19 cellular contexts compared by ENCODE assay signal in genomic region chr18:35435420-35435819, GRCh38. TPM values are rescaled to one million over a fixed set of nuclear protein-coding genes. Genes with fewer than 3 reads are reported as not detected.
DNase-seq lines count a peak whose midpoint lies in the region; ATAC-seq, FAIRE-seq and TF ChIP-seq lines count a peak whose summit lies in the region.
"Had no signal": no experiment of that assay in that cellular context is flagged by ENCODE, and none has a peak within 500 bp of the region (broad histone marks: within the 10 kb centered on the region; RNA-seq: fewer than 3 reads in every experiment).

No MANE protein-coding gene starts in this region.

- H3K9ac ChIP-seq in HCT116 (ENCODE audit: low read length) (no peak overlapping the region), astrocyte (ENCODE audit: low read length) (peak overlapping the region; percentile 68)

- H3K27me3 Mint-ChIP-seq in astrocyte (ENCODE audit: low read depth, unreplicated experiment), result peaks cover 5% of the 10 kb centered on the region
- H3K27me3 Mint-ChIP-seq: IgD-negative memory B cell had no signal

- H2AFZ ChIP-seq in HCT116 (ENCODE audit: low read depth, low read length, poor library complexity, severe bottlenecking) (peak overlapping the region; percentile 7), astrocyte (ENCODE audit: low read depth, low read length) (no peak overlapping the region)

- no peaks in the 10 kb centered on the region for H3K9me3 ChIP-seq in A549
- H3K9me3 ChIP-seq in HCT116 (ENCODE audit: control insufficient read depth in 1 of 2, insufficient read depth in 1 of 2, low read depth in 1 of 2, low read length in 2 of 2), result no peaks in the 10 kb centered on the region
- H3K9me3 ChIP-seq in astrocyte (ENCODE audit: insufficient read depth, low read depth, low read length), result no peaks in the 10 kb centered on the region
- H3K9me3 ChIP-seq: BE2C, HAP-1 had no signal

- TF ChIP-seq CTCF in A549 (IDR thresholded peaks at IDR 0.05), result no peak
- TF ChIP-seq CTCF in HCT116 (IDR thresholded peaks at IDR 0.05 in 2 of 3, conservative IDR thresholded peaks at IDR 0.05 in 1 of 3; ENCODE audit: borderline replicate concordance in 1 of 3, insufficient read depth in 1 of 3, low read depth in 2 of 3, low read length in 2 of 3), result no peak
- no peak for TF ChIP-seq CTCF in astrocyte (IDR thresholded peaks at IDR 0.05; ENCODE audit: insufficient read depth, low read depth, low read length)
- TF ChIP-seq CTCF in foreskin keratinocyte (conservative IDR thresholded peaks at IDR 0.05), result no peak

- H3K4me1 Mint-ChIP-seq in astrocyte (ENCODE audit: low read depth, unreplicated experiment), result no peaks in the 10 kb centered on the region
- H3K4me1 Mint-ChIP-seq: CD4-positive, alpha-beta memory T cell; IgD-negative memory B cell had no signal

- H3K27me3 ChIP-seq in HCT116 (ENCODE audit: insufficient read depth, low read length), result no peaks in the 10 kb centered on the region
- H3K27me3 ChIP-seq in astrocyte (ENCODE audit: insufficient read depth, low read length), result no peaks in the 10 kb centered on the region
- no peaks in the 10 kb centered on the region for H3K27me3 ChIP-seq in foreskin keratinocyte
- H3K27me3 ChIP-seq: BE2C had no signal

- intact Hi-C loops in HCT116 (cut with micrococcal nuclease), result no loop called here

- BruUV-seq in HCT116 (replicated peaks; lab: Mats Ljungman, UMichigan), result no TSS peak

- CTCF ChIA-PET in A549 (lab: Yijun Ruan, JAX) (no interaction called here), HCT116 (lab: Charles Lee) (no interaction called here)

- peaks cover 2% of the 10 kb centered on the region for H3K9me3 Mint-ChIP-seq in astrocyte (ENCODE audit: unreplicated experiment)

- peaks cover 36% of the 10 kb centered on the region for H3K4me1 ChIP-seq in A549
- no peaks in the 10 kb centered on the region for H3K4me1 ChIP-seq in HCT116 (ENCODE audit: control insufficient read depth in 1 of 2, insufficient read depth in 2 of 2, low read length in 2 of 2)
- peaks cover 8% of the 10 kb centered on the region for H3K4me1 ChIP-seq in astrocyte (ENCODE audit: insufficient read depth, low read length)
- peaks cover 6% of the 10 kb centered on the region for H3K4me1 ChIP-seq in foreskin keratinocyte
- H3K4me1 ChIP-seq: BE2C, HAP-1 had no signal

- ATAC-seq in A549 (no peak), HCT116 (no peak), foreskin keratinocyte (no peak), GM19452 (IDR thresholded peaks at IDR 0.05; ENCODE audit: unreplicated experiment) (no peak)

- H3K4me3 ChIP-seq in A549 (no peak overlapping the region), HCT116 (replicated peaks in 1 of 2; ENCODE audit: low read depth in 1 of 2, low read length in 2 of 2) (no peak overlapping the region), astrocyte (ENCODE audit: insufficient read depth, low read depth, low read length) (no peak overlapping the region)
- H3K4me3 ChIP-seq: HAP-1 had no signal

- TF ChIP-seq POLR2A in A549 (IDR thresholded peaks at IDR 0.05; ENCODE audit: low read length) (no peak), HCT116 (IDR thresholded peaks at IDR 0.05; ENCODE audit: borderline replicate concordance, extremely low read depth, insufficient read depth, insufficient read length) (no peak)

- H3K36me3 Mint-ChIP-seq in astrocyte (ENCODE audit: low read depth, unreplicated experiment), result no peaks in the 10 kb centered on the region
- H3K36me3 Mint-ChIP-seq: CD4-positive, alpha-beta memory T cell had no signal

- H3K36me3 ChIP-seq in HCT116 (ENCODE audit: control insufficient read depth in 1 of 2, insufficient read depth in 2 of 2, low read length in 2 of 2) (no peaks in the 10 kb centered on the region), astrocyte (ENCODE audit: insufficient read depth, low read length) (no peaks in the 10 kb centered on the region)
- H3K36me3 ChIP-seq: BE2C, HAP-1 had no signal

- POLR2A ChIA-PET in A549 (lab: Yijun Ruan, JAX), result interaction anchor here (1.0 kb wide), 1 partner anchor 21 kb away, joined by 3 read pairs; no protein-coding TSS in a partner anchor
- POLR2A ChIA-PET in HCT116 (lab: Charles Lee), result no interaction called here

- no peak overlapping the region for H3K27ac Mint-ChIP-seq in astrocyte (ENCODE audit: unreplicated experiment)
- H3K27ac Mint-ChIP-seq: CD4-positive, alpha-beta memory T cell; IgD-negative memory B cell had no signal

- TF ChIP-seq RAD21 in A549 (conservative IDR thresholded peaks at IDR 0.05 in 1 of 2, IDR thresholded peaks at IDR 0.05 in 1 of 2) (no peak), HCT116 (IDR thresholded peaks at IDR 0.05; ENCODE audit: low read depth) (no peak)

- RAD21 ChIA-PET in HCT116 (lab: Charles Lee; ENCODE audit: low non-redundant PET in 1 of 2, low total read pairs in 2 of 2, uncharacterized antibody in 2 of 2, unreplicated experiment in 2 of 2), result no interaction called here

- H3K79me2 ChIP-seq in HCT116 (ENCODE audit: insufficient read depth, low read length), result no peaks in the 10 kb centered on the region
- no peaks in the 10 kb centered on the region for H3K79me2 ChIP-seq in astrocyte (ENCODE audit: insufficient read depth, low read length)

- H3K27ac ChIP-seq in A549, result peak overlapping the region; percentile 81 to 85
- H3K27ac ChIP-seq in HCT116 (ENCODE audit: low read depth, low read length), result peak overlapping the region; percentile 41; the same call in 1 of the 2 replicates
- H3K27ac ChIP-seq in astrocyte (ENCODE audit: low read depth, low read length), result peak overlapping the region; percentile 80
- H3K27ac ChIP-seq in foreskin keratinocyte, result peak overlapping the region; percentile 35
- H3K27ac ChIP-seq: C4-2B had no signal

- WGBS in A549 (ENCODE audit: missing lambda C conversion rate), result 72% methylated on average over 3 of the region's 3 CpGs

- no peak for DNase-seq in A549 (ENCODE audit: low read depth in 1 of 2, low spot score in 1 of 2)
- no peak for DNase-seq in HCT116 (ENCODE audit: low read depth, low spot score)
- no peak for DNase-seq in astrocyte (ENCODE audit: low read depth)
- DNase-seq in foreskin keratinocyte, result no peak
- no peak for DNase-seq in activated CD4-positive, alpha-beta T cell treated with anti-CD3 and anti-CD28 coated beads, Interleukin-2, amount 50 U/mL, for 1 hour
- no peak for DNase-seq in activated CD8-positive, alpha-beta memory T cell treated with anti-CD3 and anti-CD28 coated beads, Interleukin-2, amount 50 U/mL, for 4 hours
- DNase-seq in D341Med (ENCODE audit: low spot score), result no peak
- DNase-seq: 8988T; BE2C; CD4-positive, alpha-beta memory T cell; COR-L47; DMS 273 treated with DMSO at 0.1 percent for 48 hours; KG1 had no signal

- no peak for TF ChIP-seq EP300 in A549 (IDR thresholded peaks at IDR 0.05)

- H3K4me2 ChIP-seq in A549, result peak overlapping the region; percentile 51; the same call in 1 of the 3 replicates
- no peak overlapping the region for H3K4me2 ChIP-seq in HCT116 (ENCODE audit: low read length)
- H3K4me2 ChIP-seq in astrocyte (ENCODE audit: low read length), result peak overlapping the region; percentile 7

- H3K4me3 Mint-ChIP-seq in astrocyte (ENCODE audit: unreplicated experiment), result no peak overlapping the region
- H3K4me3 Mint-ChIP-seq: CD4-positive, alpha-beta memory T cell; IgD-negative memory B cell had no signal

- H3K9me2 ChIP-seq in HCT116 (ENCODE audit: insufficient read depth), result no peaks in the 10 kb centered on the region

- FAIRE-seq in A549 (lab: Jason Lieb, UNC) (no peak), astrocyte (lab: Jason Lieb, UNC) (peak; percentile 59)
- FAIRE-seq: H1 had no signal

- no peaks in the 10 kb centered on the region for H4K20me1 ChIP-seq in HCT116 (ENCODE audit: insufficient read depth)
- no peaks in the 10 kb centered on the region for H4K20me1 ChIP-seq in astrocyte (ENCODE audit: insufficient read depth, low read length)

TF ChIP-seq in A549, 52 proteins besides CTCF, POLR2A, EP300 and RAD21 (continues in another document):
- TF ChIP-seq JUNB (IDR thresholded peaks at IDR 0.05), result no peak
- no peak for TF ChIP-seq MAZ (IDR thresholded peaks at IDR 0.05; ENCODE audit: borderline replicate concordance, low read depth, low read length)
- TF ChIP-seq PBX3 (IDR thresholded peaks at IDR 0.05), result no peak

TF ChIP-seq in HCT116, 20 proteins besides CTCF, POLR2A, EP300 and RAD21:
- no peak for TF ChIP-seq POLR2AphosphoS5 (IDR thresholded peaks at IDR 0.05; ENCODE audit: low read depth, low read length)

RNA-seq across cellular contexts. Expression of gene ZNF396, which starts 58.3 kb away (rescaled TPM):
- polyA plus RNA-seq in A549 (2011; rRNA removed) (1.1 and 1.3 TPM in 2 replicates), A549 (2017; fragmentation: RNase III; extraction: RNeasy Plus Mini Kit Qiagen cat#74134 plus additional on column Dnase treatment) (0.76 to 1.1 TPM (median 0.94 TPM) in 3 replicates), foreskin keratinocyte (0.36 and 0.38 TPM in 2 replicates)
- polyA plus RNA-seq in A549 (2012; cell fraction: cytosol; rRNA removed), result 0.16 and 0.18 TPM in 2 replicates
- 0.29 and 0.31 TPM in 2 replicates for polyA plus RNA-seq in A549 (2012; cell fraction: nucleus; rRNA removed)
- 1.2 and 1.3 TPM in 2 replicates for polyA minus RNA-seq in A549 (2011; rRNA and poly(A)+ RNA removed)
- total RNA-seq in HCT116 (2021; ENCODE audit: unreplicated experiment) (1.3 TPM), astrocyte (1.3 and 1.4 TPM in 2 replicates), foreskin keratinocyte (0.42 and 0.44 TPM in 2 replicates)
- polyA plus RNA-seq in HCT116 (2012), result 0.47 and 0.74 TPM in 2 replicates
- total RNA-seq: HT1080 had no signal
